Comparison of ENCODE assay signal across 8 cellular contexts in the genomic region with DNA sequence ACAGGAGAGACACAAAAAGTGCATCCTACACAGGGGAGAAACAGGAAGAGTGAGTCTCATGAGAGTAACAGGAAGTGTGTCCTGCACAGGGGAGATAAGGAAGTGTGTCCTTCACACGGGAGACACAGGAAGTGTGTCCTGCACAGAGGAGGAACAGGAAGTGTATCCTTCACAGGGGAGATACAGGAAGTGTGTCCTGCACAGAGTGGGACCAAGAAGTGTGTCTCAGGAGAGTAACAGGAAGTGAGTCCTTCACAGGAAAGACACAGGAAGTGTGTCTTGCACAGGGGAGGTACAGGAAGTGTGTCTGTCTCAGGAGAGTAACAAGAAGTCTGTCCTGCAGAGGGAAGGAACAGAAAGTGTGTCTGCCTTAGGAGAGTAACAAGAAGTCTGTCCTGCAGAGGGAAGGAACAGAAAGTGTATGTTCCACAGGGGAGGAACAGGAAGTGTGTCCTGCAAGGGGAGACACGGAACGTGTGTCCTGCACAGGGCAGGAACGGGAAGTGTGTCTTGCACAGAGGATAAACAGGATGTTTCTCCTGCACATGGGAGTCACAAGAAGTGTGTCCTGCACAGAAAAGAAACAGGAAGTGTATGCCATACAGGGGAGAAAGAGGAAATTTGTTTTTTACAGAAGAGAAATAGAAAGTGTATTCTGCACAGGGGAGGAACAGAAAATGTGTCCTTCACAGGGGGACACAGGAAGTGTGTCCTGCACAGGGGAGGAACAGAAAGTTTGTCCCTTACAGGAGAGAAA.
DNase-seq lines count a peak whose midpoint lies in the region; ATAC-seq and TF ChIP-seq lines count a peak whose summit lies in the region.

No MANE protein-coding gene starts in this region.

- peaks cover 18% of the 10 kb centered on the region for H3K4me1 Mint-ChIP-seq in nephron

- intact Hi-C loops in Right ventricle myocardium inferior (cut with DNase I), result no loop called here

- no peak overlapping the region for H3K4me3 Mint-ChIP-seq in nephron

- peak; percentile 48 to 51 for ATAC-seq in activated CD4-positive, CD25-positive, alpha-beta regulatory T cell treated with anti-CD3 and anti-CD28 coated beads, Interleukin-2, amount 50 U/mL, for 24 hours
- ATAC-seq in HG03064 (IDR thresholded peaks at IDR 0.05; ENCODE audit: low read depth, unreplicated experiment), result peak; percentile 60
- no peak for ATAC-seq in HG03457 (IDR thresholded peaks at IDR 0.05; ENCODE audit: unreplicated experiment)
- ATAC-seq in Right ventricle myocardium inferior, result no peak

- H3K9me3 Mint-ChIP-seq in nephron, result peaks cover 17% of the 10 kb centered on the region

- peaks cover 13% of the 10 kb centered on the region for H3K27me3 Mint-ChIP-seq in nephron (ENCODE audit: low read depth)

- H3K27ac Mint-ChIP-seq in nephron, result peak overlapping the region in 2 of 3 experiments; percentile 24 to 71

- no peak for DNase-seq in activated CD4-positive, CD25-positive, alpha-beta regulatory T cell (lab: John Stamatoyannopoulos, UW)
- peak; percentile 28 for DNase-seq in SKM-1 (lab: John Stamatoyannopoulos, UW; ENCODE audit: unreplicated experiment)
- DNase-seq in iPS-NIHi7 (ENCODE audit: extremely low spot score), result no peak
- no peak for DNase-seq in Right ventricle myocardium inferior (ENCODE audit: missing footprints)

- peaks cover 9% of the 10 kb centered on the region for H3K36me3 Mint-ChIP-seq in nephron (ENCODE audit: low read depth)

- TF ChIP-seq CTCF in nephron (IDR thresholded peaks at IDR 0.05; ENCODE audit: unreplicated experiment in 3 of 3), result no peak

Comparison
In these comparisons a context has a peak if more than half of its experiments do, and no peak if none do; other contexts are left out.
1. ATAC-seq: peak in activated CD4-positive, CD25-positive, alpha-beta regulatory T cell treated with anti-CD3 and anti-CD28 coated beads, Interleukin-2, amount 50 U/mL, for 24 hours (2 of 2) and HG03064 (single experiment); none in HG03457 (single experiment) and Right ventricle myocardium inferior (single experiment).